Comparison of ENCODE assay signal across 8 cellular contexts in genomic region chr16:79093554-79093967, GRCh38.
A peak's percentile ranks its signal among the peaks of the same experiment; 100 is the strongest.
DNase-seq lines count a peak whose midpoint lies in the region; ATAC-seq and TF ChIP-seq lines count a peak whose summit lies in the region.

No MANE protein-coding gene starts in this region.

- H3K9me3 Mint-ChIP-seq in activated naive CD4-positive, alpha-beta T cell treated with anti-CD3 and anti-CD28 coated beads, Interleukin-2, amount 50 U/mL, for 72 hours: peaks cover 3 to 12% of the 10 kb centered on the region in 2 donors

- H3K4me3 ChIP-seq in Peyer's patch: no peak overlapping the region

- no peaks in the 10 kb centered on the region for H3K9me3 ChIP-seq in Peyer's patch

- TF ChIP-seq POLR2A in Peyer's patch (IDR thresholded peaks at IDR 0.05): no peak

- peaks cover 0 to 18% (median 5%) of the 10 kb centered on the region in 4 donors for H3K4me1 ChIP-seq in Peyer's patch

- no peak overlapping the region for H3K27ac Mint-ChIP-seq in activated naive CD4-positive, alpha-beta T cell treated with anti-CD3 and anti-CD28 coated beads, Interleukin-2, amount 50 U/mL, for 72 hours

- H3K36me3 Mint-ChIP-seq in activated naive CD4-positive, alpha-beta T cell treated with anti-CD3 and anti-CD28 coated beads, Interleukin-2, amount 50 U/mL, for 72 hours: peaks cover 10 to 23% of the 10 kb centered on the region in 2 donors

- H3K36me3 ChIP-seq in Peyer's patch: no peaks in the 10 kb centered on the region

- no peaks in the 10 kb centered on the region for H3K27me3 ChIP-seq in Peyer's patch

- peak; percentile 72 for ATAC-seq in GM18511 (IDR thresholded peaks at IDR 0.05; ENCODE audit: unreplicated experiment)
- peak; percentile 44 to 80 for ATAC-seq in activated naive CD4-positive, alpha-beta T cell treated with anti-CD3 and anti-CD28 coated beads, Interleukin-2, amount 50 U/mL, for 72 hours
- no peak for ATAC-seq in HG03039 (IDR thresholded peaks at IDR 0.05; ENCODE audit: unreplicated experiment)

- no peak overlapping the region for H3K27ac ChIP-seq in Peyer's patch

- TF ChIP-seq CTCF in Peyer's patch (IDR thresholded peaks at IDR 0.05): no peak

- DNase-seq in Peyer's patch (peak in 2 of 3 donors; percentile 43 to 52), LoVo (ENCODE audit: low spot score) (no peak), NCI-H2227 treated with DMSO at 0.1 percent for 48 hours (lab: John Stamatoyannopoulos, UW) (no peak), DMS153 (lab: John Stamatoyannopoulos, UW) (no peak)
- peak in 1 of 2 donors; percentile 65 for DNase-seq in activated naive CD4-positive, alpha-beta T cell treated with anti-CD3 and anti-CD28 coated beads, Interleukin-2, amount 50 U/mL, for 72 hours (ENCODE audit: low spot score in 2 of 2)
- DNase-seq in stimulated activated CD4-positive, alpha-beta T cell treated with anti-CD3 and anti-CD28 coated beads, Interleukin-12 subunit alpha, Interleukin-12 subunit beta, amount 100 ng/mL, for 4 hours: peak; percentile 16

Comparison
In these comparisons a context has a peak if more than half of its experiments do, and no peak if none do; other contexts are left out.
1. DNase-seq: peak in Peyer's patch (2 of 3) and stimulated activated CD4-positive, alpha-beta T cell treated with anti-CD3 and anti-CD28 coated beads, Interleukin-12 subunit alpha, Interleukin-12 subunit beta, amount 100 ng/mL, for 4 hours (single experiment); none in LoVo (single experiment), NCI-H2227 treated with DMSO at 0.1 percent for 48 hours (single experiment) and DMS153 (single experiment).